ENCODE assay signal across 1 cellular context in the genomic region with DNA sequence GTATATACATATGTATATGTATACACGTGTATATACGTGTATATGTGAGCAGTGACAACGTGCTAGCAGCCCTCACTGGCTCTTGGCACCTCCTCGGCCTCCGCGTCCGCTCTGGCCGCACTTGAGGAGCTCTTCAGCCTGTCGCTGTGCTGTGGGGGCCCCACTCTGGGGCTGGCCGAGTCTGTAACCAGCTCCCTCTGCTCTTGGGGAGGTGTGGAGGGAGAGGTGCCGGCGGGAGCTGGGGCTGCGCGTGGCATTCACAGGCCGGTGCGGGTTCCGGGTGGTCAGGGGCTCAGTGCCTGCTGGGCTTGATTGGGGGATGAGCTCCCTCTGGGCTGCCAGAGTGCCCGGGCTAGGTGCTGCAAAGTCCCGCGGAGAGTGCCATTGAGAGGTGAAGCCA.
TF ChIP-seq lines count a peak whose summit lies in the region.

No MANE protein-coding gene starts in this region.

TF ChIP-seq in HepG2, 621 proteins besides CTCF, POLR2A, EP300 and RAD21 (continued from another document):
- TF ChIP-seq, protein P1, sequence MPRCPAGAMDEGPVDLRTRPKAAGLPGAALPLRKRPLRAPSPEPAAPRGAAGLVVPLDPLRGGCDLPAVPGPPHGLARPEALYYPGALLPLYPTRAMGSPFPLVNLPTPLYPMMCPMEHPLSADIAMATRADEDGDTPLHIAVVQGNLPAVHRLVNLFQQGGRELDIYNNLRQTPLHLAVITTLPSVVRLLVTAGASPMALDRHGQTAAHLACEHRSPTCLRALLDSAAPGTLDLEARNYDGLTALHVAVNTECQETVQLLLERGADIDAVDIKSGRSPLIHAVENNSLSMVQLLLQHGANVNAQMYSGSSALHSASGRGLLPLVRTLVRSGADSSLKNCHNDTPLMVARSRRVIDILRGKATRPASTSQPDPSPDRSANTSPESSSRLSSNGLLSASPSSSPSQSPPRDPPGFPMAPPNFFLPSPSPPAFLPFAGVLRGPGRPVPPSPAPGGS (CRISPR knock-in tag; IDR thresholded peaks at IDR 0.05), result no peak
